17 cellular contexts compared by ENCODE assay signal in the genomic region with DNA sequence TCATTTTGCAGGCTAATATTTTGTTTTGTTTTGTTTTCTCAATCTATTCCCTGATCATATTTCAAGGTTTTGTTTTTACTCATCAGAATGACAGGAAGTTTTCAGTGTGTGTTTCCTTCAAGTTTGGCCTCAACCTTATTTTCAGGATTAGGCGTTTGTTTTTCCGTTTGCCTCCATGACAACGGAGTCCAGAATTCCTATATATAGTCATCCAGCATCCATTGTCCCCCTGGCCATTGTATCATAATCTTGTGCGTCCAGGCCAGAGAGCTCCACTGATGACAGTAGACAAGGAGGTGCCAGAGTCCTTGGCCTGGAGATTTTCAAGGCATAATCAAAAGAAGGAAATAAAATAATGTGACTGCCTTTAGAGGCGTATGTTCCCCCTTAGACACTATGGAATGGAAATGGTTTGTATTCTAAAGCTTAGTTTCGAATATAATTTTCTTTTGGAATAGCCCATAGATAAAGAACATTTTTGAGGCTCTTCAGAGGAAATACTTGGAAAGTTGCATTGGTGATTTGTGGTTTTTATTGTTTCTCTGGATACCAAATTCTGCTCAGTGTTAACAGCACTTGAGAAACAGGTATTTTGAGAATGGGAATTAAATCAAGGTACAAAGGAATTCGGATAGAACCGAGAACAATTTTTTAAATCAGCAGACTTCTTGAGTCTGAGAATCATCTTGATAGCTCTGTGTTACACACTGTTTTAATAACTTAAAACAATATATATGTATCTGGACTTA.
DNase-seq lines count a peak whose midpoint lies in the region; ATAC-seq and TF ChIP-seq lines count a peak whose summit lies in the region.
"Had no signal": no experiment of that assay in that cellular context is flagged by ENCODE, and none has a peak within 500 bp of the region (broad histone marks: within the 10 kb centered on the region; RNA-seq: fewer than 3 reads in every experiment).

No MANE protein-coding gene starts in this region.

- intact Hi-C loops in lower lobe of right lung (cut with DNase I), result no loop called here

- H3K4me3 ChIP-seq in lower lobe of right lung, result no peak overlapping the region
- H3K4me3 ChIP-seq: tibial artery had no signal

- DNase-seq in astrocyte of the hippocampus (ENCODE audit: low read depth, low spot score), result peak; percentile 67
- peak; percentile 66 for DNase-seq in fibroblast of gingiva (ENCODE audit: low read depth)
- no peak for DNase-seq in lower lobe of right lung
- peak; percentile 59 for DNase-seq in stromal cell of bone marrow (ENCODE audit: low read depth)
- no peak for DNase-seq in NCI-H1092 treated with DMSO at 0.1 percent for 48 hours (lab: John Stamatoyannopoulos, UW)
- DNase-seq in NCI-H2107 (lab: John Stamatoyannopoulos, UW), result no peak
- DNase-seq: activated gamma-delta T cell, C1 segment of cervical spinal cord, caudate nucleus, DMS79 treated with DMSO at 0.1 percent for 48 hours, hypothalamus, NCI-H1105 treated with DMSO at 0.1 percent for 48 hours, occipital lobe, tibial artery, WERI-Rb-1 had no signal

- H3K27me3 ChIP-seq in lower lobe of right lung (ENCODE audit: low read depth), result no peaks in the 10 kb centered on the region
- H3K27me3 ChIP-seq: tibial artery had no signal

- peak overlapping the region; percentile 34 for H3K27ac ChIP-seq in lower lobe of right lung
- H3K27ac ChIP-seq: tibial artery, WERI-Rb-1 had no signal

- no peaks in the 10 kb centered on the region for H3K9me3 ChIP-seq in lower lobe of right lung
- H3K9me3 ChIP-seq: tibial artery had no signal

- TF ChIP-seq CTCF in lower lobe of right lung (IDR thresholded peaks at IDR 0.05), result no peak

- peak; percentile 53 to 56 for ATAC-seq in lower lobe of right lung
- no peak for ATAC-seq in HG03432 (IDR thresholded peaks at IDR 0.05; ENCODE audit: unreplicated experiment)
- no peak for ATAC-seq in GM21515 (IDR thresholded peaks at IDR 0.05; ENCODE audit: unreplicated experiment)

- H3K4me1 ChIP-seq in lower lobe of right lung, result peaks cover 6% of the 10 kb centered on the region
- H3K4me1 ChIP-seq: tibial artery had no signal

- peaks cover 7% of the 10 kb centered on the region for H3K36me3 ChIP-seq in lower lobe of right lung
- H3K36me3 ChIP-seq: tibial artery had no signal

Comparison
In these comparisons a context has a peak if more than half of its experiments do, and no peak if none do; other contexts are left out.
1. DNase-seq: peak in astrocyte of the hippocampus (single experiment), fibroblast of gingiva (single experiment) and stromal cell of bone marrow (single experiment); none in lower lobe of right lung (single experiment), NCI-H1092 treated with DMSO at 0.1 percent for 48 hours (single experiment) and NCI-H2107 (single experiment).
2. ATAC-seq: peak in lower lobe of right lung (2 of 2); none in HG03432 (single experiment) and GM21515 (single experiment).